11 cellular contexts compared by ENCODE assay signal in the genomic region with DNA sequence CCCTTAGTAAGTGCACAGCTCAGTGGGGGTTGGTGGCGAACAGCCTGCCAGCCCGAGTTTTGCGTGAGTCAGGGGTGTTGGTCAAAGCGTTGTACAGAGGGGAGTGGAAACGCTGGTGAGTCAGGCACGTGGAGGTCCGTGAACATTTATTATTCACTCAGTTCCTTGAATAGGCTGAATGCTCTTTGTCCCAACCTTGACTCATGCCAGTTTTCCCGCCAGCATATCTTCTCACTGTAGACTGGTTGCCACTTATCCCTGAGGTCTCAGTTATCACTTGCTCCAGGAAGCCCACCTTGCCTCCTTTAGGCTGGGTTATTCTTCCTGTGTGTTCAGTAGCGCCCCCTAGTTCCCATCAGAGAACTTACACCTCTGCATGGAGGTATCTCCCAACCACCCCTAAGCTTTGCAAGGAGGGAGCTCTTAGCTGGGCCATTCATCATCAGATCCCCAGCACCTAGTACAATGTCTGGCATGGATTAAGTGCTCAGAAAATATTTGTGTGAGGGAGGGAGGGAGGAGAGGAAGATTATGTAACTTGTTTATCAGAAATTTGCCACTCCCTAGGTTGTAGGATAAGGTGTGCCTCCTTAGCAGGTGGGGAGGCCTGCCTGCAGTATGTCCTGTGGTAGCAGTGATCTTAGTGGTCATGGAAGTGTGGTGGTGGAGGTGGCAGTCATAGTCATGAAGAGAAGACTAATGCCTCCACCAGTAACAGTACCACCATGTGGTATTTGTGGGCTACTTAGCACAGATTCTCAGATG.
DNase-seq lines count a peak whose midpoint lies in the region; ATAC-seq, FAIRE-seq and TF ChIP-seq lines count a peak whose summit lies in the region.
"Had no signal": no experiment of that assay in that cellular context is flagged by ENCODE, and none has a peak within 500 bp of the region (broad histone marks: within the 10 kb centered on the region; RNA-seq: fewer than 3 reads in every experiment).

No MANE protein-coding gene starts in this region.

- H3K4me2 ChIP-seq in H9 (ENCODE audit: insufficient read depth, insufficient read length, low read length), result no peak overlapping the region
- H3K4me2 ChIP-seq in keratinocyte (ENCODE audit: control insufficient read depth, extremely low read depth, insufficient read depth, low read depth, low read length), result no peak overlapping the region

- H3T11ph ChIP-seq in H9 (ENCODE audit: low read length), result no peak overlapping the region

- no peak overlapping the region for H4K5ac ChIP-seq in H9 (ENCODE audit: insufficient read length, low read depth, low read length)

- dilution Hi-C loops in keratinocyte (cut with MboI; ENCODE audit: extremely low pct_ligation_motif_present, low sequenced_read_pairs), result no loop called here

- no peak overlapping the region for H2BK120ac ChIP-seq in H9 (ENCODE audit: low read depth, low read length, poor library complexity, severe bottlenecking)

- H4K20me1 ChIP-seq in H9 (ENCODE audit: control insufficient read depth, insufficient read depth, insufficient read length), result no peaks in the 10 kb centered on the region
- no peaks in the 10 kb centered on the region for H4K20me1 ChIP-seq in keratinocyte (ENCODE audit: control insufficient read depth, extremely low read depth, insufficient read depth, low read length)

- H3K27ac ChIP-seq in H9 (ENCODE audit: insufficient read length, low read depth, low read length) (no peak overlapping the region), keratinocyte (ENCODE audit: control insufficient read depth, insufficient read depth, low read length) (no peak overlapping the region)

- H3K23ac ChIP-seq in H9 (ENCODE audit: insufficient read length, low read depth, low read length), result no peak overlapping the region

- WGBS in H9 (ENCODE audit: extremely low coverage, insufficient read length, low lambda C conversion rate), result no CpG with 5 or more reads among the region's 9 CpGs

- no peaks in the 10 kb centered on the region for H3K79me1 ChIP-seq in H9 (ENCODE audit: insufficient read depth, low read depth, low read length, poor library complexity, severe bottlenecking)

- no peak overlapping the region for H3K18ac ChIP-seq in H9 (ENCODE audit: insufficient read length, low read depth, low read length)

- peak; percentile 37 for ATAC-seq in activated naive CD8-positive, alpha-beta T cell treated with anti-CD3 and anti-CD28 coated beads, Interleukin-2, amount 10 ng/mL, durations not matched to agents 7 days and 5 days (ENCODE audit: low read depth)
- ATAC-seq in T-helper 17 cell (no peak), HG02973 (IDR thresholded peaks at IDR 0.05; ENCODE audit: unreplicated experiment) (no peak)

- H3K9me3 ChIP-seq in H9 (ENCODE audit: control insufficient read depth, low read depth, low read length) (no peaks in the 10 kb centered on the region), keratinocyte (ENCODE audit: control insufficient read depth, low read depth, low read length) (no peaks in the 10 kb centered on the region), T-helper 17 cell (ENCODE audit: control insufficient read depth, low read length, poor library complexity, severe bottlenecking) (no peaks in the 10 kb centered on the region)

- no peak overlapping the region for H2AK5ac ChIP-seq in H9 (ENCODE audit: insufficient read length, low read length)

- no peak overlapping the region for H3K14ac ChIP-seq in H9 (ENCODE audit: insufficient read depth, low read length)

- no peak overlapping the region for H3K56ac ChIP-seq in H9 (ENCODE audit: insufficient read length, low read depth, low read length)

- DNase-seq in CD14-positive monocyte (ENCODE audit: low spot score) (no peak), H9 (peak; percentile 45), keratinocyte (ENCODE audit: low read depth, low spot score) (no peak), activated gamma-delta T cell treated with Interleukin-2 at 50 U/mL for 16 hours (no peak), T-helper 17 cell (no peak), H4 (ENCODE audit: low spot score) (no peak)
- DNase-seq in activated naive CD8-positive, alpha-beta T cell treated with anti-CD3 and anti-CD28 coated beads, Interleukin-2, amount 10 ng/mL, durations not matched to agents 7 days and 5 days, result no peak
- DNase-seq: NCI-H187 treated with DMSO at 0.1 percent for 48 hours had no signal

- H2BK15ac ChIP-seq in H9 (ENCODE audit: low read depth, low read length), result no peak overlapping the region

- H2BK5ac ChIP-seq in H9 (ENCODE audit: insufficient read length, low read length), result no peak overlapping the region

- H3K4me3 Mint-ChIP-seq in CD14-positive monocyte (no peak overlapping the region), H9 (no peak overlapping the region), T-helper 17 cell (no peak overlapping the region)
- H3K4me3 Mint-ChIP-seq in activated naive CD8-positive, alpha-beta T cell treated with anti-CD3 and anti-CD28 coated beads, Interleukin-2, amount 10 ng/mL, durations not matched to agents 7 days and 5 days, result no peak overlapping the region
- H3K4me3 Mint-ChIP-seq: dendritic cell treated with granulocyte-macrophage colony-stimulating factor and Interleukin-4, amounts not matched to agents 40 ng/mL and 50 ng/mL, for 4 days had no signal

- H3K4me1 ChIP-seq in H9 (ENCODE audit: insufficient read depth, low read length), result no peaks in the 10 kb centered on the region
- H3K4me1 ChIP-seq in keratinocyte (ENCODE audit: control insufficient read depth, extremely low read depth, insufficient read depth, low read length), result peaks cover 23% of the 10 kb centered on the region

- peaks cover 8% of the 10 kb centered on the region for H3K4me1 Mint-ChIP-seq in CD14-positive monocyte
- H3K4me1 Mint-ChIP-seq in H9, result peaks cover 4 to 13% of the 10 kb centered on the region in 2 experiments; a peak in 3 of 4 replicates
- peaks cover 11% of the 10 kb centered on the region for H3K4me1 Mint-ChIP-seq in activated naive CD8-positive, alpha-beta T cell treated with anti-CD3 and anti-CD28 coated beads, Interleukin-2, amount 10 ng/mL, durations not matched to agents 7 days and 5 days
- peaks cover 5% of the 10 kb centered on the region for H3K4me1 Mint-ChIP-seq in T-helper 17 cell

- H3K36me3 ChIP-seq in keratinocyte (ENCODE audit: control insufficient read depth in 2 of 2, extremely low read depth in 1 of 2, insufficient read depth in 2 of 2, low read length in 2 of 2), result no peaks in the 10 kb centered on the region

- no peak overlapping the region for H3K9ac ChIP-seq in H9 (ENCODE audit: extremely low read depth, insufficient read length, low read length)
- no peak overlapping the region for H3K9ac ChIP-seq in keratinocyte (ENCODE audit: control insufficient read depth, extremely low read depth, insufficient read depth, low read length)

- no peaks in the 10 kb centered on the region for H3K23me2 ChIP-seq in H9 (ENCODE audit: insufficient read length, low read depth, low read length, poor library complexity, severe bottlenecking)

- H3K27ac Mint-ChIP-seq in CD14-positive monocyte, result peak overlapping the region in 1 of 7 donors; percentile 43
- H3K27ac Mint-ChIP-seq in H9, result peak overlapping the region in 1 of 3 experiments; percentile 57; a peak in 1 of 7 replicates
- no peak overlapping the region for H3K27ac Mint-ChIP-seq in activated naive CD8-positive, alpha-beta T cell treated with anti-CD3 and anti-CD28 coated beads, Interleukin-2, amount 10 ng/mL, durations not matched to agents 7 days and 5 days
- no peak overlapping the region for H3K27ac Mint-ChIP-seq in T-helper 17 cell
- H3K27ac Mint-ChIP-seq: dendritic cell treated with granulocyte-macrophage colony-stimulating factor and Interleukin-4, amounts not matched to agents 40 ng/mL and 50 ng/mL, for 4 days had no signal

- H3K9me3 Mint-ChIP-seq in CD14-positive monocyte (peaks cover 2 to 12% (median 3%) of the 10 kb centered on the region in 7 donors), H9 (no peaks in the 10 kb centered on the region)
- peaks cover 11% of the 10 kb centered on the region for H3K9me3 Mint-ChIP-seq in activated naive CD8-positive, alpha-beta T cell treated with anti-CD3 and anti-CD28 coated beads, Interleukin-2, amount 10 ng/mL, durations not matched to agents 7 days and 5 days

- H3K27me3 Mint-ChIP-seq in CD14-positive monocyte (ENCODE audit: low read depth in 3 of 3) (peaks cover 0 to 7% (median 6%) of the 10 kb centered on the region in 3 donors), H9 (ENCODE audit: low read depth) (no peaks in the 10 kb centered on the region), T-helper 17 cell (peaks cover 25% of the 10 kb centered on the region)
- H3K27me3 Mint-ChIP-seq in activated naive CD8-positive, alpha-beta T cell treated with anti-CD3 and anti-CD28 coated beads, Interleukin-2, amount 10 ng/mL, durations not matched to agents 7 days and 5 days, result peaks cover 13% of the 10 kb centered on the region

- H3K9me1 ChIP-seq in keratinocyte (ENCODE audit: control insufficient read depth, extremely low read depth, insufficient read depth, low read length), result no peaks in the 10 kb centered on the region

- FAIRE-seq in keratinocyte (lab: Jason Lieb, UNC), result no peak
- FAIRE-seq: TTC549 had no signal

- H3K4me3 ChIP-seq in keratinocyte (ENCODE audit: control insufficient read depth in 2 of 3, extremely low read depth in 1 of 3, insufficient read depth in 2 of 3, low read depth in 1 of 3, low read length in 3 of 3), result no peak overlapping the region

- no peak overlapping the region for H3K4ac ChIP-seq in H9 (ENCODE audit: low read depth, low read length)

- no peak overlapping the region for H4K91ac ChIP-seq in H9 (ENCODE audit: insufficient read length, low read depth, low read length)

- H2AFZ ChIP-seq in H9 (ENCODE audit: low read length) (no peak overlapping the region), keratinocyte (ENCODE audit: control insufficient read depth, low read length) (no peak overlapping the region)

- TF ChIP-seq CTCF in CD14-positive monocyte (IDR thresholded peaks at IDR 0.05), result peak; percentile 36
- peak; percentile 90 for TF ChIP-seq CTCF in H9 (conservative IDR thresholded peaks at IDR 0.05)
- TF ChIP-seq CTCF in keratinocyte (optimal IDR thresholded peaks at IDR 0.05 in 1 of 3, IDR thresholded peaks at IDR 0.05 in 1 of 3, conservative IDR thresholded peaks at IDR 0.05 in 1 of 3; ENCODE audit: extremely low read depth in 1 of 3, insufficient read depth in 2 of 3, low read length in 3 of 3), result peak; percentile 52 to 57 (median 56)

- POLR2A ChIA-PET in activated naive CD8-positive, alpha-beta T cell treated with anti-CD3 and anti-CD28 coated beads, Interleukin-2, amount 10 ng/mL, durations not matched to agents 7 days and 5 days (lab: Charles Lee), result no interaction called here

- H4K8ac ChIP-seq in H9 (replicated peaks; ENCODE audit: insufficient read length, low read depth, low read length), result no peak overlapping the region

- H3K79me2 ChIP-seq in H9 (ENCODE audit: insufficient read depth, low read length) (no peaks in the 10 kb centered on the region), keratinocyte (ENCODE audit: control insufficient read depth, insufficient read depth, low read length) (no peaks in the 10 kb centered on the region)

- no peaks in the 10 kb centered on the region for H3K36me3 Mint-ChIP-seq in CD14-positive monocyte
- H3K36me3 Mint-ChIP-seq in H9 (ENCODE audit: insufficient read depth in 1 of 3, low read depth in 3 of 3), result peaks cover 25 to 58% (median 28%) of the 10 kb centered on the region in 3 experiments
- peaks cover 17% of the 10 kb centered on the region for H3K36me3 Mint-ChIP-seq in activated naive CD8-positive, alpha-beta T cell treated with anti-CD3 and anti-CD28 coated beads, Interleukin-2, amount 10 ng/mL, durations not matched to agents 7 days and 5 days
- peaks cover 2% of the 10 kb centered on the region for H3K36me3 Mint-ChIP-seq in T-helper 17 cell (ENCODE audit: low read depth)

- H2BK12ac ChIP-seq in H9 (ENCODE audit: insufficient read length, low read depth, low read length), result no peak overlapping the region

- intact Hi-C loops in CD14-positive monocyte (cut with micrococcal nuclease), result no loop called here

- no peaks in the 10 kb centered on the region for H3K27me3 ChIP-seq in H9 (ENCODE audit: insufficient read depth, low read length)
- H3K27me3 ChIP-seq in keratinocyte (ENCODE audit: control insufficient read depth, extremely low read depth, insufficient read depth, low read length), result no peaks in the 10 kb centered on the region

- H2BK20ac ChIP-seq in H9 (ENCODE audit: low read depth, low read length, poor library complexity, severe bottlenecking), result no peak overlapping the region

Comparison
In these comparisons a context has a peak if more than half of its experiments do, and no peak if none do; other contexts are left out.
1. CTCF ChIP-seq: peak in every context shown above with its lines; median percentile 90 in H9; 56 in keratinocyte; 36 in CD14-positive monocyte.